In the genomic region with DNA sequence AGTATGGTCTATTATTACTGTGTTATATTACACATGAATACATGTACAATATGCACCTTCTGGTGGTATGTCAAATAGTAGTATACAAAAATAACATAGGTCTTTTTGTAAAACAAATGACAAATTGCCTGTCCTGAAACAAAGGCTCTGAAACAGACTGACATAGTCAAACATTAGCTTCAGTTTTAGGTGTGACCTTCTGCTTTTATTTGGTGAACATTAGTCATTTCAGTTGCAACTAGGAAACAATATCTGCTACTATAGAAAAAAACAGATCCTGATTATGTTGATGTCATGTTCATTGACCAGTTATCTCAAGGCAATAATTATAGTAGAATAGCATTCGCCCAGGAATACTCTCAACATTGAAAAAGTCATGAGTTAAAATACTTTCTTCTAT, we compare ENCODE assay signal across 24 cellular contexts.
DNase-seq lines count a peak whose midpoint lies in the region; ATAC-seq, FAIRE-seq and TF ChIP-seq lines count a peak whose summit lies in the region.
"Had no signal": no experiment of that assay in that cellular context is flagged by ENCODE, and none has a peak within 500 bp of the region (broad histone marks: within the 10 kb centered on the region; RNA-seq: fewer than 3 reads in every experiment).

No MANE protein-coding gene starts in this region.

- CTCF ChIA-PET in A549 (lab: Yijun Ruan, JAX): interaction anchor here (1.3 kb wide), 1 partner anchor 141 kb away, joined by 3 read pairs; no protein-coding TSS in a partner anchor

- FAIRE-seq in A549 (lab: Jason Lieb, UNC) (peak; percentile 36), RCC 7860 (lab: Jason Lieb, UNC) (peak; percentile 46)
- FAIRE-seq: A204.1, endothelial cell of umbilical vein had no signal

- ATAC-seq in A549 (peak; percentile 39 to 50; a peak in 4 of 6 replicates), GM19452 (IDR thresholded peaks at IDR 0.05; ENCODE audit: unreplicated experiment) (peak; percentile 58), left lung (no peak)
- ATAC-seq: activated CD8-positive, alpha-beta memory T cell treated with anti-CD3 and anti-CD28 coated beads, Interleukin-2, amount 10 ng/mL, durations not matched to agents 7 days and 5 days; activated T-helper 17 cell treated with anti-CD3 and anti-CD28 coated beads, Interleukin-2, amount 50 U/mL, for 72 hours; foreskin keratinocyte; naive thymus-derived CD8-positive, alpha-beta T cell had no signal

- H3K27me3 ChIP-seq in left lung (no peaks in the 10 kb centered on the region), dorsolateral prefrontal cortex (no peaks in the 10 kb centered on the region)
- H3K27me3 ChIP-seq: BLaER1, breast epithelium, foreskin keratinocyte, MG63 had no signal

- H3K27ac ChIP-seq in A549 (peak overlapping the region; percentile 77 to 87; a peak in 5 of 6 replicates), left lung (peak overlapping the region; percentile 26 to 56), dorsolateral prefrontal cortex (no peak overlapping the region)
- H3K27ac ChIP-seq: BLaER1, foreskin keratinocyte, parathyroid adenoma had no signal

- TF ChIP-seq CTCF in A549 (IDR thresholded peaks at IDR 0.05) (no peak), left lung (IDR thresholded peaks at IDR 0.05) (no peak), dorsolateral prefrontal cortex (IDR thresholded peaks at IDR 0.05 in 54 of 56, conservative IDR thresholded peaks at IDR 0.05 in 2 of 56; ENCODE audit: low read depth in 1 of 56, partially characterized antibody in 56 of 56) (no peak)

- intact Hi-C loops in left lung (cut with DNase I): no loop called here
- intact Hi-C loops in dorsolateral prefrontal cortex (cut with DNase I): no loop called here

- H3K4me2 ChIP-seq in A549: peak overlapping the region; percentile 74
- H3K4me2 ChIP-seq: BLaER1 had no signal

- H3K4me1 ChIP-seq in A549 (peaks cover 86% of the 10 kb centered on the region), left lung (peaks cover under 1 to 44% of the 10 kb centered on the region in 2 donors)
- H3K4me1 ChIP-seq: BLaER1, breast epithelium, foreskin keratinocyte had no signal

- no peaks in the 10 kb centered on the region for H3K9me3 ChIP-seq in A549
- H3K9me3 ChIP-seq in left lung: no peaks in the 10 kb centered on the region
- H3K9me3 ChIP-seq: BLaER1, breast epithelium, MG63 had no signal

- no peak overlapping the region; the same call in 2 of the 3 replicates for H3K4me3 ChIP-seq in A549
- no peak overlapping the region for H3K4me3 ChIP-seq in left lung
- no peak overlapping the region for H3K4me3 ChIP-seq in dorsolateral prefrontal cortex
- H3K4me3 ChIP-seq: BLaER1, breast epithelium, MG63 had no signal

- DNase-seq in A549 (ENCODE audit: low read depth in 1 of 2, low spot score in 1 of 2) (peak in 1 of 2 experiments; percentile 56), RCC 7860 (ENCODE audit: low spot score) (no peak), left lung (no peak), NCI-H2029 (lab: John Stamatoyannopoulos, UW) (no peak), EL (no peak), dorsolateral prefrontal cortex (no peak)
- no peak for DNase-seq in stimulated activated CD4-positive, alpha-beta T cell treated with anti-CD3 and anti-CD28 coated beads, Interleukin-4, amount 100 ng/mL, for 24 hours
- DNase-seq: activated CD8-positive, alpha-beta memory T cell treated with anti-CD3 and anti-CD28 coated beads, Interleukin-2, amount 10 ng/mL, durations not matched to agents 7 days and 5 days; foreskin keratinocyte; GOT3; hypothalamus; mesenchymal stem cell; MG63; naive thymus-derived CD8-positive, alpha-beta T cell; NCI-H1694 treated with DMSO at 0.1 percent for 48 hours; NCI-H345; stimulated activated CD4-positive, alpha-beta T cell treated with anti-CD3 and anti-CD28 coated beads, Interleukin-2, amount 100 ng/mL, for 48 hours had no signal

- WGBS in A549 (ENCODE audit: missing lambda C conversion rate): 5% methylated on average over 1 of the region's 1 CpG

- POLR2A ChIA-PET in A549 (lab: Yijun Ruan, JAX): no interaction called here

- H3K36me3 ChIP-seq in left lung: no peaks in the 10 kb centered on the region
- H3K36me3 ChIP-seq: BLaER1, breast epithelium, MG63 had no signal

- TF ChIP-seq POLR2A in A549 (IDR thresholded peaks at IDR 0.05; ENCODE audit: low read length): no peak

- TF ChIP-seq EP300 in A549 (IDR thresholded peaks at IDR 0.05): no peak

- TF ChIP-seq RAD21 in A549 (conservative IDR thresholded peaks at IDR 0.05 in 1 of 2, IDR thresholded peaks at IDR 0.05 in 1 of 2): no peak

TF ChIP-seq in A549, 52 proteins besides CTCF, POLR2A, EP300 and RAD21:
- TF ChIP-seq HOXB5 (CRISPR knock-in tag; IDR thresholded peaks at IDR 0.05) (peak; percentile 61; the same call in 1 of the 2 replicates), CBX2 (IDR thresholded peaks at IDR 0.05; ENCODE audit: borderline replicate concordance, low read depth) (no peak), CEBPB (IDR thresholded peaks at IDR 0.05) (peak in 1 of 2 experiments; percentile 6; a peak in 1 of 4 replicates), FOSB (CRISPR knock-in tag; IDR thresholded peaks at IDR 0.05) (no peak), RCOR1 (IDR thresholded peaks at IDR 0.05; ENCODE audit: low read depth, low read length) (no peak), JUNB (IDR thresholded peaks at IDR 0.05) (0 out of 2 replicates have a peak, but pooled peaks have one; percentile 3), SMC3 (IDR thresholded peaks at IDR 0.05) (no peak), FOSL2 (IDR thresholded peaks at IDR 0.05) (no peak), FOSL2 (CRISPR knock-in tag; IDR thresholded peaks at IDR 0.05) (peak; percentile 57)

Comparison
In these comparisons a context has a peak if more than half of its experiments do, and no peak if none do; other contexts are left out.
1. H3K27ac ChIP-seq: peak in A549 (2 of 2) and left lung (2 of 2); none in dorsolateral prefrontal cortex (0 of 59).